ENCODE assay signal across 14 cellular contexts in genomic region chr21:33367309-33367973, GRCh38. TPM values are rescaled to one million over a fixed set of nuclear protein-coding genes. Genes with fewer than 3 reads are reported as not detected.
DNase-seq lines count a peak whose midpoint lies in the region; ATAC-seq, FAIRE-seq and TF ChIP-seq lines count a peak whose summit lies in the region.
"Had no signal": no experiment of that assay in that cellular context is flagged by ENCODE, and none has a peak within 500 bp of the region (broad histone marks: within the 10 kb centered on the region; RNA-seq: fewer than 3 reads in every experiment).

No MANE protein-coding gene starts in this region.

- no peak overlapping the region for H3K4me3 Mint-ChIP-seq in stimulated activated naive CD8-positive, alpha-beta T cell treated with anti-CD3 and anti-CD28 coated beads, Interleukin-15, amount 100 ng/mL, for 72 hours

- dilution Hi-C loops in mammary epithelial cell (cut with HindIII; ENCODE audit: low sequenced_read_pairs) = no loop called here

- H3K36me3 ChIP-seq in HepG2 (replicated peaks in 1 of 2; ENCODE audit: control insufficient read depth in 1 of 2, insufficient read depth in 2 of 2, low read length in 2 of 2) (no peaks in the 10 kb centered on the region), right lobe of liver (no peaks in the 10 kb centered on the region), mammary epithelial cell (ENCODE audit: insufficient read depth, low read length) (no peaks in the 10 kb centered on the region), mucosa of descending colon (ENCODE audit: low read depth) (no peaks in the 10 kb centered on the region)
- H3K36me3 ChIP-seq: cardiac muscle cell, left lung, sigmoid colon had no signal

- intact Hi-C loops in HepG2 (cut with micrococcal nuclease; ENCODE audit: unreplicated experiment) (no loop called here), right lobe of liver (cut with DNase I) (no loop called here), mammary epithelial cell (cut with micrococcal nuclease) (no loop called here), mucosa of descending colon (cut with DNase I, micrococcal nuclease) (no loop called here)

- peaks cover 19 to 38% of the 10 kb centered on the region in 2 donors for H3K9me3 Mint-ChIP-seq in stimulated activated naive CD8-positive, alpha-beta T cell treated with anti-CD3 and anti-CD28 coated beads, Interleukin-15, amount 100 ng/mL, for 72 hours

- no peak overlapping the region for H3K27ac ChIP-seq in HepG2 (ENCODE audit: extremely low read length, insufficient read depth, low read length)
- no peak overlapping the region for H3K27ac ChIP-seq in right lobe of liver
- H3K27ac ChIP-seq in mammary epithelial cell (ENCODE audit: insufficient read depth, low read depth, low read length) = peak overlapping the region; percentile 2
- H3K27ac ChIP-seq: cardiac muscle cell, left lung, sigmoid colon had no signal

- FAIRE-seq in HepG2 (lab: Jason Lieb, UNC) = no peak
- FAIRE-seq: endothelial cell of umbilical vein had no signal

- in situ Hi-C loops in HepG2 (cut with HindIII; ENCODE audit: extremely low pct_ligation_motif_present, low pct_unique_long_range_greater_than_20kb) = no loop called here
- in situ Hi-C loops in mammary epithelial cell (cut with MboI; ENCODE audit: low sequenced_read_pairs in 2 of 2) = no loop called here

- TF ChIP-seq CTCF in HepG2 (CRISPR knock-in tag; IDR thresholded peaks at IDR 0.05) = no peak
- TF ChIP-seq CTCF in right lobe of liver (IDR thresholded peaks at IDR 0.05) = no peak
- TF ChIP-seq CTCF in mammary epithelial cell (conservative IDR thresholded peaks at IDR 0.05 in 1 of 2, IDR thresholded peaks at IDR 0.05 in 1 of 2; ENCODE audit: extremely low read depth in 1 of 2, insufficient read depth in 1 of 2, low read depth in 1 of 2, low read length in 2 of 2) = no peak
- TF ChIP-seq CTCF in mucosa of descending colon (IDR thresholded peaks at IDR 0.05) = no peak

- no peak for TF ChIP-seq POLR2A in HepG2 (IDR thresholded peaks at IDR 0.05; ENCODE audit: insufficient read depth in 1 of 2, low read depth in 2 of 2, low read length in 2 of 2)
- TF ChIP-seq POLR2A in right lobe of liver (IDR thresholded peaks at IDR 0.05) = no peak

- no TSS peak for BruUV-seq in HepG2 (replicated peaks; lab: Mats Ljungman, UMichigan)
- no TSS peak for BruUV-seq in mammary epithelial cell (replicated peaks; lab: Mats Ljungman, UMichigan)

- no peaks in the 10 kb centered on the region for H3K4me1 Mint-ChIP-seq in stimulated activated naive CD8-positive, alpha-beta T cell treated with anti-CD3 and anti-CD28 coated beads, Interleukin-15, amount 100 ng/mL, for 72 hours

- no peak for TF ChIP-seq RAD21 in HepG2 (CRISPR knock-in tag; IDR thresholded peaks at IDR 0.05)

- H3K9ac ChIP-seq in HepG2 (ENCODE audit: insufficient read depth, low read depth, low read length) = no peak overlapping the region
- H3K9ac ChIP-seq in mammary epithelial cell (ENCODE audit: insufficient read depth, low read length) = no peak overlapping the region

- CTCF ChIA-PET in HepG2 (lab: Yijun Ruan, JAX; ENCODE audit: low intra/inter-chr PET ratio, low total read pairs) = no interaction called here
- CTCF ChIA-PET in mammary epithelial cell (lab: Charles Lee; ENCODE audit: low non-redundant PET) = no interaction called here

- no peaks in the 10 kb centered on the region for H4K20me1 ChIP-seq in HepG2 (ENCODE audit: insufficient read depth, low read length)
- H4K20me1 ChIP-seq in mammary epithelial cell (ENCODE audit: insufficient read depth, low read length) = no peaks in the 10 kb centered on the region

- H3K27me3 Mint-ChIP-seq in stimulated activated naive CD8-positive, alpha-beta T cell treated with anti-CD3 and anti-CD28 coated beads, Interleukin-15, amount 100 ng/mL, for 72 hours = no peaks in the 10 kb centered on the region

- H3K4me2 ChIP-seq in HepG2 (ENCODE audit: low read depth, low read length) (no peak overlapping the region), mammary epithelial cell (ENCODE audit: insufficient read depth, low read depth, low read length) (no peak overlapping the region)

- WGBS in HepG2 (ENCODE audit: low lambda C conversion rate) = 77% methylated on average over 7 of the region's 7 CpGs
- 82% methylated on average over 6 of the region's 7 CpGs for WGBS in right lobe of liver (ENCODE audit: insufficient coverage, low coverage, low lambda C conversion rate, missing lambda C conversion rate)
- 60% methylated on average over 6 of the region's 7 CpGs for WGBS in mammary epithelial cell (ENCODE audit: low coverage, missing lambda C conversion rate)

- H3K4me1 ChIP-seq in HepG2 (ENCODE audit: insufficient read depth, low read length) (peaks cover 11% of the 10 kb centered on the region; the same call in 1 of the 2 replicates), right lobe of liver (peaks cover 0 to 4% (median 0%) of the 10 kb centered on the region in 4 donors), mammary epithelial cell (ENCODE audit: insufficient read depth, low read length) (no peaks in the 10 kb centered on the region), mucosa of descending colon (ENCODE audit: low read depth) (no peaks in the 10 kb centered on the region)

- H3K79me2 ChIP-seq in HepG2 (ENCODE audit: insufficient read depth, low read length) (no peaks in the 10 kb centered on the region), mammary epithelial cell (ENCODE audit: insufficient read depth, low read length) (no peaks in the 10 kb centered on the region)

- peak overlapping the region; percentile 5 to 36 for H3K27ac Mint-ChIP-seq in stimulated activated naive CD8-positive, alpha-beta T cell treated with anti-CD3 and anti-CD28 coated beads, Interleukin-15, amount 100 ng/mL, for 72 hours

- H2AFZ ChIP-seq in HepG2 (ENCODE audit: low read length) (no peak overlapping the region), mammary epithelial cell (ENCODE audit: low read depth, low read length) (no peak overlapping the region)

- DNase-seq in HepG2 (ENCODE audit: low spot score) (no peak), right lobe of liver (no peak), NCI-H69 (lab: John Stamatoyannopoulos, UW) (peak; percentile 36), mammary epithelial cell (peak; percentile 61), dermis blood vessel endothelial cell (no peak), mucosa of descending colon (no peak)
- peak in 1 of 2 donors; percentile 18 for DNase-seq in stimulated activated naive CD8-positive, alpha-beta T cell treated with anti-CD3 and anti-CD28 coated beads, Interleukin-15, amount 100 ng/mL, for 72 hours
- DNase-seq: left lung, NCI-H774, SHP77 treated with DMSO at 0.1 percent for 48 hours, sigmoid colon had no signal

- TF ChIP-seq EP300 in HepG2 (IDR thresholded peaks at IDR 0.05; ENCODE audit: low read depth in 2 of 2, low read length in 2 of 2) = no peak
- no peak for TF ChIP-seq EP300 in HepG2 (CRISPR knock-in tag; IDR thresholded peaks at IDR 0.05; ENCODE audit: borderline replicate concordance)

- H3K9me3 ChIP-seq in HepG2 (ENCODE audit: low read length) (peaks cover 22% of the 10 kb centered on the region), right lobe of liver (peaks cover 0 to 4% (median 0%) of the 10 kb centered on the region in 4 donors), mammary epithelial cell (replicated peaks; ENCODE audit: insufficient read depth, low read length) (peaks cover 29% of the 10 kb centered on the region), mucosa of descending colon (peaks cover 17% of the 10 kb centered on the region)

- ATAC-seq in HepG2 = no peak
- no peak for ATAC-seq in right lobe of liver
- no peak for ATAC-seq in stimulated activated naive CD8-positive, alpha-beta T cell treated with anti-CD3 and anti-CD28 coated beads, Interleukin-15, amount 100 ng/mL, for 72 hours
- ATAC-seq in HG02884 (IDR thresholded peaks at IDR 0.05; ENCODE audit: unreplicated experiment) = no peak
- ATAC-seq in mucosa of descending colon = no peak
- ATAC-seq: left lung had no signal

- POLR2A ChIA-PET in HepG2 (lab: Yijun Ruan, JAX) = no interaction called here

- H3K27me3 ChIP-seq in HepG2 (ENCODE audit: control insufficient read depth in 1 of 2, insufficient read depth in 2 of 2, low read length in 2 of 2) = no peaks in the 10 kb centered on the region
- H3K27me3 ChIP-seq in right lobe of liver = no peaks in the 10 kb centered on the region
- no peaks in the 10 kb centered on the region for H3K27me3 ChIP-seq in mammary epithelial cell (ENCODE audit: insufficient read depth, low read length)
- H3K27me3 ChIP-seq: cardiac muscle cell, left lung, sigmoid colon had no signal

- H3K4me3 ChIP-seq in HepG2 (replicated peaks in 1 of 3; ENCODE audit: insufficient read depth in 1 of 3, low read depth in 2 of 3, low read length in 3 of 3) (no peak overlapping the region), right lobe of liver (no peak overlapping the region), mammary epithelial cell (replicated peaks in 1 of 3; ENCODE audit: insufficient read depth in 1 of 3, low read depth in 2 of 3, low read length in 3 of 3) (no peak overlapping the region), mucosa of descending colon (no peak overlapping the region)
- H3K4me3 ChIP-seq: cardiac muscle cell, left lung, sigmoid colon had no signal

RNA-seq across cellular contexts. Expression of gene IFNGR2, which starts 35.8 kb away (rescaled TPM):
- total RNA-seq in HepG2 (2016; rRNA removed; fragmentation: Illumina TruSeq; extraction: Trizol) = 50.3 and 61.3 TPM in 2 replicates
- total RNA-seq in HepG2 (2016; cell fraction: cytosol; rRNA removed; fragmentation: Illumina TruSeq; extraction: Trizol; ENCODE audit: low read depth) = 140 and 148 TPM in 2 replicates
- total RNA-seq in HepG2 (2016; cell fraction: insoluble cytoplasmic fraction; rRNA removed; fragmentation: Illumina TruSeq; extraction: Trizol) = 49.5 and 63.1 TPM in 2 replicates
- total RNA-seq in HepG2 (2016; cell fraction: membrane; rRNA removed; fragmentation: Illumina TruSeq; extraction: Trizol) = 200 and 205 TPM in 2 replicates
- 31.5 and 38.1 TPM in 2 replicates for total RNA-seq in HepG2 (2016; cell fraction: nucleus; rRNA removed; fragmentation: Illumina TruSeq; extraction: Trizol)
- 107 and 117 TPM in 2 replicates for polyA plus RNA-seq in HepG2 (2011; rRNA removed)
- polyA plus RNA-seq in HepG2 (2011; cell fraction: cytosol; rRNA removed) = 81.1 and 96.5 TPM in 2 replicates
- 29.9 and 35.2 TPM in 2 replicates for polyA plus RNA-seq in HepG2 (2011; cell fraction: nucleus; rRNA removed)
- polyA plus RNA-seq in HepG2 (2012) = 58.6 and 61.4 TPM in 2 replicates
- polyA plus RNA-seq in HepG2 (2016; cell fraction: cytosol; fragmentation: Illumina TruSeq; extraction: Trizol; ENCODE audit: low read depth) = 168 and 186 TPM in 2 replicates
- polyA plus RNA-seq in HepG2 (2016; cell fraction: insoluble cytoplasmic fraction; fragmentation: Illumina TruSeq; extraction: Trizol; ENCODE audit: low read depth) = 61.0 and 68.1 TPM in 2 replicates
- 212 and 216 TPM in 2 replicates for polyA plus RNA-seq in HepG2 (2016; cell fraction: membrane; fragmentation: Illumina TruSeq; extraction: Trizol; ENCODE audit: low read depth)
- 64.8 and 65.1 TPM in 2 replicates for polyA plus RNA-seq in HepG2 (2016; cell fraction: nucleus; fragmentation: Illumina TruSeq; extraction: Trizol; ENCODE audit: insufficient read depth, low read depth)
- 86.4 and 152 TPM in 2 replicates for polyA minus RNA-seq in HepG2 (2011; rRNA and poly(A)+ RNA removed; ENCODE audit: low replicate concordance)
- polyA minus RNA-seq in HepG2 (2011; cell fraction: cytosol; rRNA and poly(A)+ RNA removed) = 57.1 and 57.5 TPM in 2 replicates
- 23.6 and 27.8 TPM in 2 replicates for polyA minus RNA-seq in HepG2 (2011; cell fraction: nucleus; rRNA and poly(A)+ RNA removed)
- total RNA-seq in right lobe of liver = 10 to 100 TPM; 16.0 to 39.1 (median 27.8) TPM
- 100 to 1,000 TPM in 1 of 2 donors, 10 to 100 TPM in 1; 63.3 to 104 TPM for total RNA-seq in mammary epithelial cell
- polyA plus RNA-seq in mammary epithelial cell = 93.1 TPM
- polyA minus RNA-seq in mammary epithelial cell = 92.8 TPM
- total RNA-seq in dermis blood vessel endothelial cell = 51.3 and 64.2 TPM in 2 replicates
- total RNA-seq in mucosa of descending colon = 100 to 1,000 TPM in 1 of 3 donors, 10 to 100 TPM in 2; 56.3 to 155 (median 87.8) TPM

RNA-seq across cellular contexts. Expression of gene IFNAR1, which starts 42.7 kb away (rescaled TPM):
- 9.3 and 11.2 TPM in 2 replicates for total RNA-seq in HepG2 (2016; rRNA removed; fragmentation: Illumina TruSeq; extraction: Trizol)
- total RNA-seq in HepG2 (2016; cell fraction: cytosol; rRNA removed; fragmentation: Illumina TruSeq; extraction: Trizol; ENCODE audit: low read depth) = 1.5 and 1.9 TPM in 2 replicates
- 9.5 and 10.0 TPM in 2 replicates for total RNA-seq in HepG2 (2016; cell fraction: insoluble cytoplasmic fraction; rRNA removed; fragmentation: Illumina TruSeq; extraction: Trizol)
- total RNA-seq in HepG2 (2016; cell fraction: membrane; rRNA removed; fragmentation: Illumina TruSeq; extraction: Trizol) = 7.9 and 9.1 TPM in 2 replicates
- 13.0 and 14.3 TPM in 2 replicates for total RNA-seq in HepG2 (2016; cell fraction: nucleus; rRNA removed; fragmentation: Illumina TruSeq; extraction: Trizol)
- 6.7 and 6.9 TPM in 2 replicates for polyA plus RNA-seq in HepG2 (2011; rRNA removed)
- polyA plus RNA-seq in HepG2 (2011; cell fraction: cytosol; rRNA removed) = 4.7 and 8.7 TPM in 2 replicates
- 2.7 and 2.9 TPM in 2 replicates for polyA plus RNA-seq in HepG2 (2011; cell fraction: nucleus; rRNA removed)
- 17.0 and 23.0 TPM in 2 replicates for polyA plus RNA-seq in HepG2 (2012)
- polyA plus RNA-seq in HepG2 (2016; cell fraction: cytosol; fragmentation: Illumina TruSeq; extraction: Trizol; ENCODE audit: low read depth) = 7.3 and 7.9 TPM in 2 replicates
- polyA plus RNA-seq in HepG2 (2016; cell fraction: insoluble cytoplasmic fraction; fragmentation: Illumina TruSeq; extraction: Trizol; ENCODE audit: low read depth) = 12.1 and 14.2 TPM in 2 replicates
- 9.1 and 10.7 TPM in 2 replicates for polyA plus RNA-seq in HepG2 (2016; cell fraction: membrane; fragmentation: Illumina TruSeq; extraction: Trizol; ENCODE audit: low read depth)
- polyA plus RNA-seq in HepG2 (2016; cell fraction: nucleus; fragmentation: Illumina TruSeq; extraction: Trizol; ENCODE audit: insufficient read depth, low read depth) = 14.6 and 15.2 TPM in 2 replicates
- polyA minus RNA-seq in HepG2 (2011; rRNA and poly(A)+ RNA removed; ENCODE audit: low replicate concordance) = 15.8 and 22.3 TPM in 2 replicates
- 14.0 and 18.3 TPM in 2 replicates for polyA minus RNA-seq in HepG2 (2011; cell fraction: cytosol; rRNA and poly(A)+ RNA removed)
- polyA minus RNA-seq in HepG2 (2011; cell fraction: nucleus; rRNA and poly(A)+ RNA removed) = 17.0 and 22.1 TPM in 2 replicates
- 10 to 100 TPM; 31.6 to 68.2 (median 48.6) TPM for total RNA-seq in right lobe of liver
- total RNA-seq in mammary epithelial cell = 10 to 100 TPM; 17.2 to 26.9 TPM
- polyA plus RNA-seq in mammary epithelial cell = 10.5 TPM
- polyA minus RNA-seq in mammary epithelial cell = 11.8 TPM
- total RNA-seq in dermis blood vessel endothelial cell = 22.3 and 40.3 TPM in 2 replicates
- 10 to 100 TPM; 41.9 to 49.5 (median 43.3) TPM for total RNA-seq in mucosa of descending colon

Comparison
In these comparisons a context has a peak if more than half of its experiments do, and no peak if none do; other contexts are left out.
1. DNase-seq: peak in NCI-H69 (single experiment) and mammary epithelial cell (single experiment); none in HepG2 (single experiment), right lobe of liver (0 of 3), dermis blood vessel endothelial cell (single experiment) and mucosa of descending colon (0 of 3).